In genomic region chr17:72890711-72891110, GRCh38 we compare ENCODE assay signal across 1 cellular context.
TF ChIP-seq lines count a peak whose summit lies in the region.

No MANE protein-coding gene starts in this region.

TF ChIP-seq in K562, 482 proteins besides CTCF, POLR2A, EP300 and RAD21 (continued from another document and continues in another):
- no peak for TF ChIP-seq YY1 (IDR thresholded peaks at IDR 0.05; ENCODE audit: borderline replicate concordance in 1 of 3, control insufficient read depth in 1 of 3, extremely low read depth in 1 of 3, insufficient read depth in 3 of 3, insufficient read length in 1 of 3, insufficient replicate concordance in 2 of 3, low read depth in 1 of 3, low read length in 2 of 3)
- TF ChIP-seq HOXB6 (CRISPR knock-in tag; IDR thresholded peaks at IDR 0.05; ENCODE audit: borderline replicate concordance), result no peak
- TF ChIP-seq TAF15 (IDR thresholded peaks at IDR 0.05; ENCODE audit: low read depth, low read length), result no peak
- no peak for TF ChIP-seq ATF6 (CRISPR knock-in tag; IDR thresholded peaks at IDR 0.05)
- TF ChIP-seq, protein P1, sequence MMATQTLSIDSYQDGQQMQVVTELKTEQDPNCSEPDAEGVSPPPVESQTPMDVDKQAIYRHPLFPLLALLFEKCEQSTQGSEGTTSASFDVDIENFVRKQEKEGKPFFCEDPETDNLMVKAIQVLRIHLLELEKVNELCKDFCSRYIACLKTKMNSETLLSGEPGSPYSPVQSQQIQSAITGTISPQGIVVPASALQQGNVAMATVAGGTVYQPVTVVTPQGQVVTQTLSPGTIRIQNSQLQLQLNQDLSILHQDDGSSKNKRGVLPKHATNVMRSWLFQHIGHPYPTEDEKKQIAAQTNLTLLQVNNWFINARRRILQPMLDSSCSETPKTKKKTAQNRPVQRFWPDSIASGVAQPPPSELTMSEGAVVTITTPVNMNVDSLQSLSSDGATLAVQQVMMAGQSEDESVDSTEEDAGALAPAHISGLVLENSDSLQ (IDR thresholded peaks at IDR 0.05), result peak; percentile 69
- TF ChIP-seq RBFOX2 (IDR thresholded peaks at IDR 0.05; ENCODE audit: low read depth, low read length), result no peak
- TF ChIP-seq TRIM28 (IDR thresholded peaks at IDR 0.05), result no peak
- no peak for TF ChIP-seq NUFIP1 (IDR thresholded peaks at IDR 0.05; ENCODE audit: partially characterized antibody)
- no peak for TF ChIP-seq ZNF436 (CRISPR knock-in tag; IDR thresholded peaks at IDR 0.05)
- TF ChIP-seq ZBTB49 (CRISPR knock-in tag; IDR thresholded peaks at IDR 0.05; ENCODE audit: borderline replicate concordance), result no peak
- TF ChIP-seq THRAP3 (IDR thresholded peaks at IDR 0.05; ENCODE audit: borderline replicate concordance), result no peak
- TF ChIP-seq ZFP91 (CRISPR knock-in tag; IDR thresholded peaks at IDR 0.05), result no peak
- TF ChIP-seq SRSF1 (IDR thresholded peaks at IDR 0.05; ENCODE audit: low read depth, low read length), result no peak
- TF ChIP-seq POLR2G (IDR thresholded peaks at IDR 0.05; ENCODE audit: low read depth, low read length), result no peak
- no peak for TF ChIP-seq PHB2 (IDR thresholded peaks at IDR 0.05; ENCODE audit: low read depth)
- TF ChIP-seq ATF3 (IDR thresholded peaks at IDR 0.05), result peak; percentile 72
- no peak for TF ChIP-seq ATF3 (CRISPR knock-in tag; conservative IDR thresholded peaks at IDR 0.05)
- no peak for TF ChIP-seq CTBP1 (IDR thresholded peaks at IDR 0.05; ENCODE audit: borderline replicate concordance)
- TF ChIP-seq NFXL1 (CRISPR knock-in tag; IDR thresholded peaks at IDR 0.05), result no peak
- no peak for TF ChIP-seq IRF2 (CRISPR knock-in tag; IDR thresholded peaks at IDR 0.05)
- TF ChIP-seq, protein P2, sequence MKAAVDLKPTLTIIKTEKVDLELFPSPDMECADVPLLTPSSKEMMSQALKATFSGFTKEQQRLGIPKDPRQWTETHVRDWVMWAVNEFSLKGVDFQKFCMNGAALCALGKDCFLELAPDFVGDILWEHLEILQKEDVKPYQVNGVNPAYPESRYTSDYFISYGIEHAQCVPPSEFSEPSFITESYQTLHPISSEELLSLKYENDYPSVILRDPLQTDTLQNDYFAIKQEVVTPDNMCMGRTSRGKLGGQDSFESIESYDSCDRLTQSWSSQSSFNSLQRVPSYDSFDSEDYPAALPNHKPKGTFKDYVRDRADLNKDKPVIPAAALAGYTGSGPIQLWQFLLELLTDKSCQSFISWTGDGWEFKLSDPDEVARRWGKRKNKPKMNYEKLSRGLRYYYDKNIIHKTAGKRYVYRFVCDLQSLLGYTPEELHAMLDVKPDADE (conservative IDR thresholded peaks at IDR 0.05; ENCODE audit: control insufficient read depth, low read depth, low read length), result no peak
- peak; percentile 96 for TF ChIP-seq ZNF316 (IDR thresholded peaks at IDR 0.05)
- TF ChIP-seq RBM17 (IDR thresholded peaks at IDR 0.05; ENCODE audit: borderline replicate concordance, low read depth, low read length), result no peak
- TF ChIP-seq ZNF57 (CRISPR knock-in tag; IDR thresholded peaks at IDR 0.05), result no peak
- TF ChIP-seq, protein P3, sequence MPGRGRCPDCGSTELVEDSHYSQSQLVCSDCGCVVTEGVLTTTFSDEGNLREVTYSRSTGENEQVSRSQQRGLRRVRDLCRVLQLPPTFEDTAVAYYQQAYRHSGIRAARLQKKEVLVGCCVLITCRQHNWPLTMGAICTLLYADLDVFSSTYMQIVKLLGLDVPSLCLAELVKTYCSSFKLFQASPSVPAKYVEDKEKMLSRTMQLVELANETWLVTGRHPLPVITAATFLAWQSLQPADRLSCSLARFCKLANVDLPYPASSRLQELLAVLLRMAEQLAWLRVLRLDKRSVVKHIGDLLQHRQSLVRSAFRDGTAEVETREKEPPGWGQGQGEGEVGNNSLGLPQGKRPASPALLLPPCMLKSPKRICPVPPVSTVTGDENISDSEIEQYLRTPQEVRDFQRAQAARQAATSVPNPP (IDR thresholded peaks at IDR 0.05; ENCODE audit: borderline replicate concordance, insufficient read depth, insufficient read length), result no peak
- no peak for TF ChIP-seq GATAD2A (IDR thresholded peaks at IDR 0.05)
- no peak for TF ChIP-seq SRSF3 (IDR thresholded peaks at IDR 0.05; ENCODE audit: insufficient read depth, low read length)
- TF ChIP-seq STAT5A (IDR thresholded peaks at IDR 0.05; ENCODE audit: borderline replicate concordance, low read length), result no peak
- no peak for TF ChIP-seq NELFE (IDR thresholded peaks at IDR 0.05; ENCODE audit: insufficient read depth, insufficient read length)
- TF ChIP-seq C11orf30 (IDR thresholded peaks at IDR 0.05; ENCODE audit: low read depth), result peak; percentile 93
- TF ChIP-seq ZNF3 (CRISPR knock-in tag; IDR thresholded peaks at IDR 0.05), result no peak
- no peak for TF ChIP-seq CHD1 (IDR thresholded peaks at IDR 0.05; ENCODE audit: low read length)
- no peak for TF ChIP-seq NBN (IDR thresholded peaks at IDR 0.05; ENCODE audit: low read depth)
- TF ChIP-seq YBX1 (IDR thresholded peaks at IDR 0.05), result no peak
- TF ChIP-seq MCM5 (IDR thresholded peaks at IDR 0.05; ENCODE audit: low read depth), result no peak
- TF ChIP-seq PREB (CRISPR knock-in tag; IDR thresholded peaks at IDR 0.05), result no peak
- TF ChIP-seq BACH1 (tag; IDR thresholded peaks at IDR 0.05), result no peak
- TF ChIP-seq ZNF407 (IDR thresholded peaks at IDR 0.05; ENCODE audit: low read depth), result no peak
- no peak for TF ChIP-seq ATF7 (IDR thresholded peaks at IDR 0.05)
- no peak for TF ChIP-seq ESRRA (IDR thresholded peaks at IDR 0.05; ENCODE audit: borderline replicate concordance, low read depth)
- TF ChIP-seq RBM34 (IDR thresholded peaks at IDR 0.05; ENCODE audit: borderline replicate concordance, insufficient read depth, low read length), result no peak
- TF ChIP-seq ZNF263 (CRISPR knock-in tag; IDR thresholded peaks at IDR 0.05; ENCODE audit: borderline replicate concordance), result no peak
